ENCODE assay signal across 1 cellular context in genomic region chr15:89325039-89325803, GRCh38.
TF ChIP-seq lines count a peak whose summit lies in the region.

No MANE protein-coding gene starts in this region.

TF ChIP-seq in H1, 55 proteins besides CTCF, POLR2A, EP300 and RAD21:
- TF ChIP-seq HDAC2 (IDR thresholded peaks at IDR 0.05; ENCODE audit: borderline replicate concordance in 1 of 2, low read depth in 2 of 2, low read length in 2 of 2) (no peak), ASH2L (IDR thresholded peaks at IDR 0.05; ENCODE audit: low read length) (peak; percentile 44)
